ENCODE assay signal across 1 cellular context in the genomic region with DNA sequence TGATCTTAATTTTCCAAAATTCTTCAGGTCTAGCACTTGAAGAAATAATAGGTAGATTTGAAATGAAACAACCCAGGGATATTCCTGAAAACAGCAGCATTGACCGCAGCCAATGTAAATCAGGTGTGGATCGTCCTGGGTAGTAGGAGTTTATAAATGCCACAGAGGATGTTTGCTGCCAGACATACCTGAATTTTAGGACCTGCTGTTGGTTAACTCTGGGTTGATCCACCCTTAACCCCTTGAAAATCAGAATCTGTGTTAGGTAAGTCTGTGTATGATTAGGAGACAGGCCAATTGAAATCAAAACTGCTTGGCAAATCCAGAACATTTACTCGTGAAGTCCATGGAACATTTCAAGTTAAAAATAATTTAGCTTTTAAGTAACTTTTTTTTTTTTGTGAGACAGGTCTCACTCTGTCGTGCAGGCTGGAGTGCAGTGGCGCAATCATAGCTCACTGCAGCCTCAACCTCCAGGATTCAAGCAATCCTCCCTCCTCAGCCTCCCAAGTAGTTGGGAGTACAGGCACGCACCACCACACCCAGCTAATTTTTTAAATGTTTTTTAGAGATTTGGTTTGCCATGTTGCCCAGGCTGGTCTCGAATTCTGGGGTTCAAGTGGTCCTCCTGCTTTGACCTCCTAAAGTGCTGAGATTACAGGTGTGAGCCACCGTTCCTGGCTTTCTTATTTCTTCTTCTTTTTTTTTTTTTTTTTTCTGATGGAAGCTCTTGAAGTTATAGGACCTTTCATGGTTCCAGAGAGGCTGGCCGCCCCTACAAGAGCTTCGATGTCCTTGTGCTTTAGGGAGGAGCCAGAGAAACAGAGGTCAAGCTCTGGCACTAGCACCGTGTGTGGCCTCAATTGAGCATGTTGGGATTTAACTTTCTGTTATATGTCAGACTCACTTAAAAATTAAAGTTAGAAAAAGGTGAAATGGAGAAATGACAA.
TF ChIP-seq lines count a peak whose summit lies in the region.

No MANE protein-coding gene starts in this region.

TF ChIP-seq in A549, 52 proteins besides CTCF, POLR2A, EP300 and RAD21:
- no peak for TF ChIP-seq CBX2 (IDR thresholded peaks at IDR 0.05; ENCODE audit: borderline replicate concordance, low read depth)
- no peak for TF ChIP-seq CEBPB (IDR thresholded peaks at IDR 0.05)
- no peak for TF ChIP-seq HOXB13 (CRISPR knock-in tag; IDR thresholded peaks at IDR 0.05; ENCODE audit: low read depth)
- TF ChIP-seq ZSCAN20 (CRISPR knock-in tag; IDR thresholded peaks at IDR 0.05) = no peak
- no peak for TF ChIP-seq CHD2 (IDR thresholded peaks at IDR 0.05; ENCODE audit: low read length, partially characterized antibody)
- no peak for TF ChIP-seq NR3C1 (IDR thresholded peaks at IDR 0.05)
- TF ChIP-seq, protein P1, sequence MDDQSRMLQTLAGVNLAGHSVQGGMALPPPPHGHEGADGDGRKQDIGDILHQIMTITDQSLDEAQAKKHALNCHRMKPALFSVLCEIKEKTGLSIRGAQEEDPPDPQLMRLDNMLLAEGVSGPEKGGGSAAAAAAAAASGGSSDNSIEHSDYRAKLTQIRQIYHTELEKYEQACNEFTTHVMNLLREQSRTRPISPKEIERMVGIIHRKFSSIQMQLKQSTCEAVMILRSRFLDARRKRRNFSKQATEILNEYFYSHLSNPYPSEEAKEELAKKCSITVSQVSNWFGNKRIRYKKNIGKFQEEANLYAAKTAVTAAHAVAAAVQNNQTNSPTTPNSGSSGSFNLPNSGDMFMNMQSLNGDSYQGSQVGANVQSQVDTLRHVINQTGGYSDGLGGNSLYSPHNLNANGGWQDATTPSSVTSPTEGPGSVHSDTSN (IDR thresholded peaks at IDR 0.05) = no peak
- TF ChIP-seq, protein P2, sequence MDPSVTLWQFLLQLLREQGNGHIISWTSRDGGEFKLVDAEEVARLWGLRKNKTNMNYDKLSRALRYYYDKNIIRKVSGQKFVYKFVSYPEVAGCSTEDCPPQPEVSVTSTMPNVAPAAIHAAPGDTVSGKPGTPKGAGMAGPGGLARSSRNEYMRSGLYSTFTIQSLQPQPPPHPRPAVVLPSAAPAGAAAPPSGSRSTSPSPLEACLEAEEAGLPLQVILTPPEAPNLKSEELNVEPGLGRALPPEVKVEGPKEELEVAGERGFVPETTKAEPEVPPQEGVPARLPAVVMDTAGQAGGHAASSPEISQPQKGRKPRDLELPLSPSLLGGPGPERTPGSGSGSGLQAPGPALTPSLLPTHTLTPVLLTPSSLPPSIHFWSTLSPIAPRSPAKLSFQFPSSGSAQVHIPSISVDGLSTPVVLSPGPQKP (IDR thresholded peaks at IDR 0.05; ENCODE audit: low read depth, low read length) = no peak
- no peak for TF ChIP-seq ZC3H11A (IDR thresholded peaks at IDR 0.05)
- no peak for TF ChIP-seq NFE2L2 (conservative IDR thresholded peaks at IDR 0.05; ENCODE audit: low read length)
- no peak for TF ChIP-seq MAFK (IDR thresholded peaks at IDR 0.05; ENCODE audit: partially characterized antibody)
- TF ChIP-seq MYC (IDR thresholded peaks at IDR 0.05; ENCODE audit: borderline replicate concordance, low read length) = no peak
- no peak for TF ChIP-seq EHF (CRISPR knock-in tag; IDR thresholded peaks at IDR 0.05)
